ENCODE assay signal across 28 cellular contexts in genomic region chr6:114101255-114101654, GRCh38.
"Had no signal": no experiment of that assay in that cellular context is flagged by ENCODE, and none has a peak within 500 bp of the region (broad histone marks: within the 10 kb centered on the region; RNA-seq: fewer than 3 reads in every experiment).

No MANE protein-coding gene starts in this region.

- H3K27me3 ChIP-seq: adrenal gland, body of pancreas, breast epithelium, cardiac muscle cell, dorsolateral prefrontal cortex, esophagus squamous epithelium, heart left ventricle had no signal

- H3K36me3 ChIP-seq: adrenal gland, breast epithelium, cardiac muscle cell, esophagus squamous epithelium, heart left ventricle had no signal

- DNase-seq: activated CD4-positive, alpha-beta memory T cell treated with anti-CD3 and anti-CD28 coated beads for 36 hours; activated CD4-positive, alpha-beta T cell treated with anti-CD3 and anti-CD28 coated beads for 1 hour; activated CD4-positive, alpha-beta T cell treated with anti-CD3 and anti-CD28 coated beads for 4 hours; activated CD4-positive, alpha-beta T cell treated with anti-CD3 and anti-CD28 coated beads, Interleukin-2, amount 50 U/mL, for 1 hour; activated CD8-positive, alpha-beta memory T cell treated with anti-CD3 and anti-CD28 coated beads, Interleukin-2, amount 10 ng/mL, durations not matched to agents 7 days and 5 days; activated CD8-positive, alpha-beta memory T cell treated with anti-CD3 and anti-CD28 coated beads, Interleukin-2, amount 50 U/mL, for 4 hours; activated CD8-positive, alpha-beta T cell treated with anti-CD3 and anti-CD28 coated beads, Interleukin-2, amount 10 ng/mL, durations not matched to agents 7 days and 5 days; activated effector memory CD4-positive, alpha-beta T cell treated with anti-CD3 and anti-CD28 coated beads, Interleukin-2, amount 50 U/mL, for 16 hours; activated naive CD4-positive, alpha-beta T cell treated with anti-CD3 and anti-CD28 coated beads for 36 hours; activated naive CD8-positive, alpha-beta T cell treated with anti-CD3 and anti-CD28 coated beads for 36 hours; activated naive CD8-positive, alpha-beta T cell treated with anti-CD3 and anti-CD28 coated beads, Interleukin-2, amount 50 U/mL, for 24 hours; activated T-cell treated with anti-CD3 and anti-CD28 coated beads, Interleukin-2, amount 50 U/mL, for 1 hour; activated T-cell treated with anti-CD3 and anti-CD28 coated beads, Interleukin-2, amount 50 U/mL, for 48 hours; adrenal gland; amygdala; aorta; body of pancreas; dorsolateral prefrontal cortex; effector memory CD4-positive, alpha-beta T cell; endodermal cell; erythroblast; esophagus squamous epithelium; heart left ventricle; T-helper 2 cell had no signal

- H3K4me1 ChIP-seq: adrenal gland, body of pancreas, breast epithelium, esophagus squamous epithelium, heart left ventricle had no signal

- H3K4me3 ChIP-seq: adrenal gland, body of pancreas, breast epithelium, cardiac muscle cell, coronary artery, dorsolateral prefrontal cortex, esophagus squamous epithelium, heart left ventricle had no signal

- H3K27ac ChIP-seq: adrenal gland, body of pancreas, breast epithelium, cardiac muscle cell, coronary artery, esophagus squamous epithelium, heart left ventricle, VCaP had no signal

- H3K9me3 ChIP-seq: adrenal gland, body of pancreas, breast epithelium, esophagus squamous epithelium, heart left ventricle had no signal
